In genomic region chr5:164581889-164582288, GRCh38 we compare ENCODE assay signal across 23 cellular contexts.
"Had no signal": no experiment of that assay in that cellular context is flagged by ENCODE, and none has a peak within 500 bp of the region (broad histone marks: within the 10 kb centered on the region; RNA-seq: fewer than 3 reads in every experiment).

No MANE protein-coding gene starts in this region.

- FAIRE-seq: bronchial epithelial cell had no signal

- ATAC-seq: activated CD8-positive, alpha-beta T cell treated with anti-CD3 and anti-CD28 coated beads for 36 hours; activated naive CD4-positive, alpha-beta T cell treated with anti-CD3 and anti-CD28 coated beads, Interleukin-2, amount 50 U/mL, for 72 hours; esophagus mucosa; foreskin keratinocyte; heart right ventricle; mucosa of descending colon; natural killer cell treated with Interleukin-12 subunit alpha and Interleukin-12 subunit beta and Interleukin-15 and Interleukin-18, amount 100 ng/mL, for 72 hours; stimulated activated memory B cell treated with anti-CD40 and anti-IgM and Interleukin-4, amounts not matched to agents 10 μg/mL and 1 μg/mL and 100 μg/mL, for 72 hours; stimulated activated naive CD8-positive, alpha-beta T cell treated with anti-CD3 and anti-CD28 coated beads, Interleukin-15, amount 100 ng/mL, for 72 hours had no signal

- DNase-seq: activated B cell treated with CpG ODN at 0.5 μM for 24 hours; activated CD4-positive, alpha-beta T cell treated with anti-CD3 and anti-CD28 coated beads, Interleukin-2, amount 50 U/mL, for 1 hour; activated CD8-positive, alpha-beta T cell treated with anti-CD3 and anti-CD28 coated beads for 36 hours; activated T-cell treated with anti-CD3 and anti-CD28 coated beads, Interleukin-2, amount 50 U/mL, for 48 hours; endodermal cell; foreskin keratinocyte; heart right ventricle; kidney glomerular epithelial cell; left ventricle myocardium inferior; mucosa of descending colon; stimulated activated CD4-positive, alpha-beta T cell treated with anti-CD3 and anti-CD28 coated beads, Interleukin-1b, Interleukin-23, amount 100 ng/mL, for 48 hours; stimulated activated CD4-positive, alpha-beta T cell treated with anti-CD3 and anti-CD28 coated beads, Interleukin-4, amount 100 ng/mL, for 4 hours; stimulated activated CD8-positive, alpha-beta memory T cell treated with anti-CD3 and anti-CD28 coated beads, Interleukin-4, amount 100 ng/mL, for 48 hours; stimulated activated naive CD8-positive, alpha-beta T cell treated with anti-CD3 and anti-CD28 coated beads, Interleukin-15, amount 100 ng/mL, for 72 hours; thyroid gland; upper lobe of left lung had no signal

- H3K27ac ChIP-seq: foreskin keratinocyte, heart right ventricle, left ventricle myocardium inferior, right atrium auricular region, thyroid gland, upper lobe of left lung, vagina had no signal
